In genomic region chr14:93543766-93544165, GRCh38 we compare ENCODE assay signal across 8 cellular contexts.
DNase-seq lines count a peak whose midpoint lies in the region; ATAC-seq and TF ChIP-seq lines count a peak whose summit lies in the region.

No MANE protein-coding gene starts in this region.

- no peak overlapping the region for H3K27ac ChIP-seq in AG04450 (ENCODE audit: low read depth, low read length)
- no peak overlapping the region for H3K27ac ChIP-seq in effector memory CD4-positive, alpha-beta T cell (ENCODE audit: insufficient read depth, low read length, poor library complexity, severe bottlenecking)

- no peaks in the 10 kb centered on the region for H3K4me1 ChIP-seq in effector memory CD4-positive, alpha-beta T cell (ENCODE audit: control insufficient read depth, insufficient read depth, low read length, poor library complexity, severe bottlenecking)

- TF ChIP-seq CTCF in AG04450 (IDR thresholded peaks at IDR 0.05; ENCODE audit: low read depth, low read length) (peak; percentile 48), GM12872 (IDR thresholded peaks at IDR 0.05; ENCODE audit: insufficient read depth, low read depth, low read length) (peak; percentile 30; the same call in 1 of the 3 replicates), fibroblast of the aortic adventitia (IDR thresholded peaks at IDR 0.05; ENCODE audit: insufficient read depth, low read length) (peak; percentile 49)

- POLR2A ChIA-PET in AG04450 (lab: Yijun Ruan, JAX), result no interaction called here

- ATAC-seq in HG03378 (IDR thresholded peaks at IDR 0.05; ENCODE audit: unreplicated experiment) (no peak), HG03097 (IDR thresholded peaks at IDR 0.05; ENCODE audit: low FRiP score, unreplicated experiment) (no peak)

- H3K4me3 ChIP-seq in AG04450 (ENCODE audit: low read depth, low read length), result no peak overlapping the region
- H3K4me3 ChIP-seq in fibroblast of the aortic adventitia (ENCODE audit: low read depth, low read length), result no peak overlapping the region
- no peak overlapping the region for H3K4me3 ChIP-seq in effector memory CD4-positive, alpha-beta T cell (ENCODE audit: insufficient read depth, low read depth, low read length, poor library complexity, severe bottlenecking)

- DNase-seq in AG04450 (ENCODE audit: low read depth, low spot score) (no peak), OCI-M1 (lab: John Stamatoyannopoulos, UW) (peak; percentile 37), fibroblast of the aortic adventitia (ENCODE audit: low read depth) (peak; percentile 51)
- DNase-seq in activated CD8-positive, alpha-beta memory T cell treated with anti-CD3 and anti-CD28 coated beads, Interleukin-2, amount 50 U/mL, for 48 hours, result no peak
- DNase-seq in effector memory CD4-positive, alpha-beta T cell, result no peak

- H3K36me3 ChIP-seq in effector memory CD4-positive, alpha-beta T cell (ENCODE audit: control insufficient read depth, insufficient read depth, low read length), result no peaks in the 10 kb centered on the region

- no peaks in the 10 kb centered on the region for H3K27me3 ChIP-seq in AG04450 (ENCODE audit: control insufficient read depth, insufficient read depth, low read length)
- H3K27me3 ChIP-seq in effector memory CD4-positive, alpha-beta T cell (replicated peaks; ENCODE audit: control insufficient read depth, insufficient read depth, low read length, poor library complexity, severe bottlenecking), result no peaks in the 10 kb centered on the region

- CTCF ChIA-PET in AG04450 (lab: Charles Lee), result interaction anchor here (0.7 to 2.7 kb wide), 3 partner anchors 9 to 431 kb away, joined by 3 to 11 read pairs (median 3); no protein-coding TSS in a partner anchor

- no peaks in the 10 kb centered on the region for H3K9me3 ChIP-seq in AG04450 (ENCODE audit: control insufficient read depth, insufficient read depth, low read length)
- no peaks in the 10 kb centered on the region for H3K9me3 ChIP-seq in effector memory CD4-positive, alpha-beta T cell (ENCODE audit: control insufficient read depth, low read length)

Comparison
In these comparisons a context has a peak if more than half of its experiments do, and no peak if none do; other contexts are left out.
1. DNase-seq: peak in OCI-M1 (single experiment) and fibroblast of the aortic adventitia (single experiment); none in AG04450 (single experiment), activated CD8-positive, alpha-beta memory T cell treated with anti-CD3 and anti-CD28 coated beads, Interleukin-2, amount 50 U/mL, for 48 hours (single experiment) and effector memory CD4-positive, alpha-beta T cell (0 of 3).
2. Peak in every context shown above with its lines, with median percentiles within 50 percentile points of each other: CTCF ChIP-seq.